ENCODE assay signal across 1 cellular context in the genomic region with DNA sequence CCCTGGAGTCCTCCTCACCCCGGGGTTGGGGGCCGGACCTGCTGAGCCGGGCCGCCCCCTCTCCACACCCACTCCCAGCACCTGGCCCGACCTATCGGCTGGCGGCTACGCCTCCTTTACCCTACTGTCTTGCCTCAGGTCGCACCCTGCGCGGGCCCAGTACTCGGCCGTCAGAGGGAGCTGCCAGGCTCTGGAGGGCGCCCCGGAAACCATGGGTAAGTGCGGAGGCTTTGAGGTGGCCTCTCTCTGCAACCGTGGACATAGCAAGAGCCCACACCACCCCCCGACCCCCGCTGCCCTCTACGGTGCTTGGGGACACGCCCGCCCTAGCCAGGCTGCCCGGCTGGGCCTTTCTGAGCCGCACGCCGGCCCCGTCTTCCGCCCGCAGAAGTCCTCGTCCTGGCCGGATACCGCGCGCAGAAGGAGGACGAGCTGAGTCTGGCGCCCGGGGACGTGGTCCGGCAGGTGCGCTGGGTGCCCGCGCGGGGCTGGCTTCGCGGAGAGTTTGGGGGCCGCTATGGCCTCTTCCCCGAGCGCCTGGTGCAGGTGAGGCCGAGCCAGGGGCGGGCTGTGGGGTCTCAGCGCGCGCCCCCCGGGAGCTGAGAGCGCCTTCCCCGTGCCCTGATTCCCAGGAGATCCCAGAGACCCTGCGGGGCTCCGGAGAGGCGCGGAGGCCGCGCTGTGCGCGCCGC.
TF ChIP-seq lines count a peak whose summit lies in the region.

SH3D21 (plus strand) TSS at position 159 of the 692 bp plus-strand sequence; CDS start at position 212, 53 bp downstream.

TF ChIP-seq in HepG2, 621 proteins besides CTCF, POLR2A, EP300 and RAD21 (continued from another document and continues in another):
- TF ChIP-seq SIX4 (CRISPR knock-in tag; IDR thresholded peaks at IDR 0.05), result 0 out of 2 replicates have a peak, but pooled peaks have one; percentile 8
- no peak for TF ChIP-seq ZNF451 (CRISPR knock-in tag; IDR thresholded peaks at IDR 0.05)
- TF ChIP-seq U2AF1 (optimal IDR thresholded peaks at IDR 0.05; ENCODE audit: low read depth, low read length), result no peak
- TF ChIP-seq MEF2D (CRISPR knock-in tag; IDR thresholded peaks at IDR 0.05), result no peak
- no peak for TF ChIP-seq NCOA2 (CRISPR knock-in tag; IDR thresholded peaks at IDR 0.05)
- TF ChIP-seq ZFAT (CRISPR knock-in tag; conservative IDR thresholded peaks at IDR 0.05), result no peak
- TF ChIP-seq ZNF337 (CRISPR knock-in tag; IDR thresholded peaks at IDR 0.05; ENCODE audit: borderline replicate concordance, low read depth), result 0 out of 2 replicates have a peak, but pooled peaks have one; percentile 22
- TF ChIP-seq ZBTB46 (CRISPR knock-in tag; IDR thresholded peaks at IDR 0.05; ENCODE audit: borderline replicate concordance), result no peak
- TF ChIP-seq MED13 (CRISPR knock-in tag; IDR thresholded peaks at IDR 0.05), result no peak
- TF ChIP-seq MED1 (CRISPR knock-in tag; IDR thresholded peaks at IDR 0.05), result no peak; the same call in none of the 2 replicates
- no peak for TF ChIP-seq ZNF781 (CRISPR knock-in tag; IDR thresholded peaks at IDR 0.05; ENCODE audit: borderline replicate concordance, not compliant biosample characterization)
- no peak for TF ChIP-seq HOXA9 (CRISPR knock-in tag; IDR thresholded peaks at IDR 0.05; ENCODE audit: borderline replicate concordance)
- peak; percentile 56 for TF ChIP-seq HOXA5 (CRISPR knock-in tag; IDR thresholded peaks at IDR 0.05)
- no peak for TF ChIP-seq ZNF543 (CRISPR knock-in tag; IDR thresholded peaks at IDR 0.05)
- no peak; the same call in 1 of the 2 replicates for TF ChIP-seq IKZF5 (CRISPR knock-in tag; IDR thresholded peaks at IDR 0.05)
- 0 out of 2 replicates have a peak, but pooled peaks have one; percentile 39 for TF ChIP-seq TERF1 (CRISPR knock-in tag; IDR thresholded peaks at IDR 0.05)
- no peak for TF ChIP-seq ZMYM2 (CRISPR knock-in tag; IDR thresholded peaks at IDR 0.05)
- TF ChIP-seq IKZF1 (IDR thresholded peaks at IDR 0.05), result no peak
- no peak for TF ChIP-seq ZNF335 (CRISPR knock-in tag; IDR thresholded peaks at IDR 0.05)
- TF ChIP-seq ZNF326 (CRISPR knock-in tag; IDR thresholded peaks at IDR 0.05; ENCODE audit: borderline replicate concordance), result no peak
- no peak; the same call in 1 of the 2 replicates for TF ChIP-seq AKNA (CRISPR knock-in tag; IDR thresholded peaks at IDR 0.05; ENCODE audit: borderline replicate concordance)
- no peak for TF ChIP-seq U2AF2 (IDR thresholded peaks at IDR 0.05; ENCODE audit: low read depth, low read length)
- TF ChIP-seq ZNF225 (CRISPR knock-in tag; IDR thresholded peaks at IDR 0.05), result no peak
- no peak for TF ChIP-seq ZNF614 (CRISPR knock-in tag; IDR thresholded peaks at IDR 0.05; ENCODE audit: borderline replicate concordance)
- TF ChIP-seq ZSCAN31 (CRISPR knock-in tag; IDR thresholded peaks at IDR 0.05; ENCODE audit: low read depth), result no peak; the same call in 1 of the 2 replicates
- no peak for TF ChIP-seq ARNT (IDR thresholded peaks at IDR 0.05)
- no peak for TF ChIP-seq ZNF275 (CRISPR knock-in tag; IDR thresholded peaks at IDR 0.05; ENCODE audit: borderline replicate concordance)
- no peak for TF ChIP-seq CHD2 (IDR thresholded peaks at IDR 0.05; ENCODE audit: low read depth, low read length)
- TF ChIP-seq TBX3 (IDR thresholded peaks at IDR 0.05; ENCODE audit: borderline replicate concordance), result no peak
- TF ChIP-seq RERE (CRISPR knock-in tag; IDR thresholded peaks at IDR 0.05; ENCODE audit: low read depth), result no peak
- TF ChIP-seq ZNF782 (CRISPR knock-in tag; IDR thresholded peaks at IDR 0.05; ENCODE audit: borderline replicate concordance), result no peak; the same call in 1 of the 2 replicates
- TF ChIP-seq, protein P1, sequence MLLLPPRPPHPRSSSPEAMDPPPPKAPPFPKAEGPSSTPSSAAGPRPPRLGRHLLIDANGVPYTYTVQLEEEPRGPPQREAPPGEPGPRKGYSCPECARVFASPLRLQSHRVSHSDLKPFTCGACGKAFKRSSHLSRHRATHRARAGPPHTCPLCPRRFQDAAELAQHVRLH (CRISPR knock-in tag; IDR thresholded peaks at IDR 0.05; ENCODE audit: borderline replicate concordance, low read depth), result no peak
- TF ChIP-seq, protein P2, sequence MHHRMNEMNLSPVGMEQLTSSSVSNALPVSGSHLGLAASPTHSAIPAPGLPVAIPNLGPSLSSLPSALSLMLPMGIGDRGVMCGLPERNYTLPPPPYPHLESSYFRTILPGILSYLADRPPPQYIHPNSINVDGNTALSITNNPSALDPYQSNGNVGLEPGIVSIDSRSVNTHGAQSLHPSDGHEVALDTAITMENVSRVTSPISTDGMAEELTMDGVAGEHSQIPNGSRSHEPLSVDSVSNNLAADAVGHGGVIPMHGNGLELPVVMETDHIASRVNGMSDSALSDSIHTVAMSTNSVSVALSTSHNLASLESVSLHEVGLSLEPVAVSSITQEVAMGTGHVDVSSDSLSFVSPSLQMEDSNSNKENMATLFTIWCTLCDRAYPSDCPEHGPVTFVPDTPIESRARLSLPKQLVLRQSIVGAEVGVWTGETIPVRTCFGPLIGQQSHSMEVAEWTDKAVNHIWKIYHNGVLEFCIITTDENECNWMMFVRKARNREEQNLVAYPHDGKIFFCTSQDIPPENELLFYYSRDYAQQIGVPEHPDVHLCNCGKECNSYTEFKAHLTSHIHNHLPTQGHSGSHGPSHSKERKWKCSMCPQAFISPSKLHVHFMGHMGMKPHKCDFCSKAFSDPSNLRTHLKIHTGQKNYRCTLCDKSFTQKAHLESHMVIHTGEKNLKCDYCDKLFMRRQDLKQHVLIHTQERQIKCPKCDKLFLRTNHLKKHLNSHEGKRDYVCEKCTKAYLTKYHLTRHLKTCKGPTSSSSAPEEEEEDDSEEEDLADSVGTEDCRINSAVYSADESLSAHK (CRISPR knock-in tag; IDR thresholded peaks at IDR 0.05; ENCODE audit: borderline replicate concordance), result no peak
- TF ChIP-seq, protein P3, sequence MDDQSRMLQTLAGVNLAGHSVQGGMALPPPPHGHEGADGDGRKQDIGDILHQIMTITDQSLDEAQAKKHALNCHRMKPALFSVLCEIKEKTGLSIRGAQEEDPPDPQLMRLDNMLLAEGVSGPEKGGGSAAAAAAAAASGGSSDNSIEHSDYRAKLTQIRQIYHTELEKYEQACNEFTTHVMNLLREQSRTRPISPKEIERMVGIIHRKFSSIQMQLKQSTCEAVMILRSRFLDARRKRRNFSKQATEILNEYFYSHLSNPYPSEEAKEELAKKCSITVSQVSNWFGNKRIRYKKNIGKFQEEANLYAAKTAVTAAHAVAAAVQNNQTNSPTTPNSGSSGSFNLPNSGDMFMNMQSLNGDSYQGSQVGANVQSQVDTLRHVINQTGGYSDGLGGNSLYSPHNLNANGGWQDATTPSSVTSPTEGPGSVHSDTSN (CRISPR knock-in tag; IDR thresholded peaks at IDR 0.05; ENCODE audit: borderline replicate concordance), result no peak
- no peak; the same call in 1 of the 2 replicates for TF ChIP-seq ZFP37 (CRISPR knock-in tag; IDR thresholded peaks at IDR 0.05; ENCODE audit: borderline replicate concordance)
- no peak for TF ChIP-seq ZNF792 (CRISPR knock-in tag; IDR thresholded peaks at IDR 0.05)
